17 cellular contexts compared by ENCODE assay signal in the genomic region with DNA sequence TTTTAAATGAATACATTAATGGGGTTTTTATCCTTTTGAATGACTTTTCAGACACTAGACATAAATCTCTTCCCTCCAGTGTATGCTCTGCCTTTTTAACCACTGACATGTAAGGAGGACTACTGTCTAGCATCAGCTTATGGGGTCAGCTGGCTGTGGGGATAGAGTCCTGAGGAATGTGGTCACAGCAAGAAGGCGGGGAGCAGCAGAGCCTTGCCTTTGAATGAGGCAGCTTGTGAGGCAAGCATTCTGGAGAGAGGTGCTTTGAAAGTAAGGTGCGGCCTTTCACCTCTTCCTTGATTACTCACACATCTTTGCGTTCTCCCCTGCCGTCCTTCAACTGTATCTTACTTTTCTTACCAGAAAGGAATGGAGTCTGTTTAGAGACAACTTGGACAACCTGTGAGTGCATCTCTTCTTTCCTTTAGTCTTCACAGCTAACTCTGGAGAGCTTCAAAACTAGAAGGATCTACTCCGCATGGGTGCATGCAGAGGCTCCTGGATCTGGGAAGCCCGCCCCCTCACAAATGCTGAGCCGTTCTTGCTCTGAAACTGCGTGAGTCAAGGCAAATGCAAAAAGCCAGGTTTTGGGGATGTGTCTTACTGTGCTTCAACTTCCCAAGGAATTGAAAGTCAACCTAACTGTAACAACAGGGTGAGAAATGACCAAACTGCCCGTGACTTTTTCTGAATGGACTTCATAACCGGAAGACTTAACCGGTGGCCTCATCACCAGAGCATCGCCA. TPM values are rescaled to one million over a fixed set of nuclear protein-coding genes. Genes with fewer than 3 reads are reported as not detected.
DNase-seq lines count a peak whose midpoint lies in the region; ATAC-seq, FAIRE-seq and TF ChIP-seq lines count a peak whose summit lies in the region.
"Had no signal": no experiment of that assay in that cellular context is flagged by ENCODE, and none has a peak within 500 bp of the region (broad histone marks: within the 10 kb centered on the region; RNA-seq: fewer than 3 reads in every experiment).

No MANE protein-coding gene starts in this region.

- H3K27ac Mint-ChIP-seq in activated T-helper 1 cell treated with anti-CD3 and anti-CD28 coated beads, Interleukin-12 subunit alpha, Interleukin-12 subunit beta, Interleukin-2, Interleukin-4 antibody, amounts not matched to agents 30 ng/mL and 10 ng/mL and 1 ng/mL, durations not matched to agents 14 hours and 24 hours and 36 hours: peak overlapping the region; percentile 63

- no peaks in the 10 kb centered on the region for H3K27me3 Mint-ChIP-seq in activated T-helper 1 cell treated with anti-CD3 and anti-CD28 coated beads, Interleukin-12 subunit alpha, Interleukin-12 subunit beta, Interleukin-2, Interleukin-4 antibody, amounts not matched to agents 30 ng/mL and 10 ng/mL and 1 ng/mL, durations not matched to agents 14 hours and 24 hours and 36 hours (ENCODE audit: insufficient read depth)

- CTCF ChIA-PET in HepG2 (lab: Yijun Ruan, JAX; ENCODE audit: low intra/inter-chr PET ratio, low total read pairs): no interaction called here

- no peaks in the 10 kb centered on the region for H3K9me3 ChIP-seq in HepG2 (ENCODE audit: low read length)
- no peaks in the 10 kb centered on the region for H3K9me3 ChIP-seq in right lobe of liver
- H3K9me3 ChIP-seq in stomach: no peaks in the 10 kb centered on the region

- 97% methylated on average over 12 of the region's 12 CpGs for WGBS in HepG2 (ENCODE audit: low lambda C conversion rate)
- 96% methylated on average over 4 of the region's 12 CpGs for WGBS in right lobe of liver (ENCODE audit: insufficient coverage, low coverage, low lambda C conversion rate, missing lambda C conversion rate)
- 81 to 94% (median 90%) methylated on average over 12 of the region's 12 CpGs for WGBS in stomach, 5 donors

- no peak for TF ChIP-seq CTCF in HepG2 (CRISPR knock-in tag; IDR thresholded peaks at IDR 0.05)
- TF ChIP-seq CTCF in right lobe of liver (IDR thresholded peaks at IDR 0.05): no peak
- TF ChIP-seq CTCF in stomach (IDR thresholded peaks at IDR 0.05): no peak

- intact Hi-C loops in HepG2 (cut with micrococcal nuclease; ENCODE audit: unreplicated experiment) (no loop called here), right lobe of liver (cut with DNase I) (no loop called here), stomach (cut with DNase I; ENCODE audit: low total_unique reads) (no loop called here)
- intact Hi-C loops in activated T-helper 1 cell treated with anti-CD3 and anti-CD28 coated beads, Interleukin-12 subunit alpha, Interleukin-12 subunit beta, Interleukin-2, Interleukin-4 antibody, amounts not matched to agents 30 ng/mL and 10 ng/mL and 1 ng/mL, durations not matched to agents 14 hours and 24 hours and 36 hours (cut with micrococcal nuclease): loop anchor here (5.0 kb wide), 1 partner anchor 69 kb away; no protein-coding TSS in a partner anchor

- H3K9me3 Mint-ChIP-seq in activated T-helper 1 cell treated with anti-CD3 and anti-CD28 coated beads, Interleukin-12 subunit alpha, Interleukin-12 subunit beta, Interleukin-2, Interleukin-4 antibody, amounts not matched to agents 30 ng/mL and 10 ng/mL and 1 ng/mL, durations not matched to agents 14 hours and 24 hours and 36 hours: no peaks in the 10 kb centered on the region

- peaks cover 29 to 59% of the 10 kb centered on the region in 2 experiments for H3K36me3 ChIP-seq in HepG2 (replicated peaks in 1 of 2; ENCODE audit: control insufficient read depth in 1 of 2, insufficient read depth in 2 of 2, low read length in 2 of 2)
- peaks cover 3 to 59% (median 18%) of the 10 kb centered on the region in 4 donors for H3K36me3 ChIP-seq in right lobe of liver
- H3K36me3 ChIP-seq in stomach: peaks cover 64 to 100% (median 98%) of the 10 kb centered on the region in 4 donors

- TF ChIP-seq POLR2A in HepG2 (IDR thresholded peaks at IDR 0.05; ENCODE audit: insufficient read depth in 1 of 2, low read depth in 2 of 2, low read length in 2 of 2): no peak
- TF ChIP-seq POLR2A in right lobe of liver (IDR thresholded peaks at IDR 0.05): no peak
- TF ChIP-seq POLR2A in stomach (IDR thresholded peaks at IDR 0.05): no peak

- H3K27me3 ChIP-seq in HepG2 (ENCODE audit: control insufficient read depth in 1 of 2, insufficient read depth in 2 of 2, low read length in 2 of 2) (no peaks in the 10 kb centered on the region), right lobe of liver (no peaks in the 10 kb centered on the region), layer of hippocampus (ENCODE audit: control insufficient read depth, insufficient read depth, low read length) (no peaks in the 10 kb centered on the region), stomach (no peaks in the 10 kb centered on the region)
- H3K27me3 ChIP-seq: brain microvascular endothelial cell had no signal

- no peak for ATAC-seq in HepG2
- ATAC-seq in right lobe of liver: no peak
- ATAC-seq in GM18907 (IDR thresholded peaks at IDR 0.05; ENCODE audit: unreplicated experiment): no peak
- ATAC-seq: left lobe of liver had no signal

- TF ChIP-seq RAD21 in HepG2 (CRISPR knock-in tag; IDR thresholded peaks at IDR 0.05): no peak

- H3K4me3 ChIP-seq in HepG2 (replicated peaks in 1 of 3; ENCODE audit: insufficient read depth in 1 of 3, low read depth in 2 of 3, low read length in 3 of 3): no peak overlapping the region
- no peak overlapping the region for H3K4me3 ChIP-seq in right lobe of liver
- H3K4me3 ChIP-seq in stomach: no peak overlapping the region

- no peak for FAIRE-seq in HepG2 (lab: Jason Lieb, UNC)

- TF ChIP-seq EP300 in HepG2 (IDR thresholded peaks at IDR 0.05; ENCODE audit: low read depth in 2 of 2, low read length in 2 of 2): no peak
- TF ChIP-seq EP300 in HepG2 (CRISPR knock-in tag; IDR thresholded peaks at IDR 0.05; ENCODE audit: borderline replicate concordance): no peak
- TF ChIP-seq EP300 in stomach (IDR thresholded peaks at IDR 0.05): no peak

- no peaks in the 10 kb centered on the region for H3K79me2 ChIP-seq in HepG2 (ENCODE audit: insufficient read depth, low read length)

- in situ Hi-C loops in HepG2 (cut with HindIII; ENCODE audit: extremely low pct_ligation_motif_present, low pct_unique_long_range_greater_than_20kb): no loop called here

- H3K36me3 Mint-ChIP-seq in activated T-helper 1 cell treated with anti-CD3 and anti-CD28 coated beads, Interleukin-12 subunit alpha, Interleukin-12 subunit beta, Interleukin-2, Interleukin-4 antibody, amounts not matched to agents 30 ng/mL and 10 ng/mL and 1 ng/mL, durations not matched to agents 14 hours and 24 hours and 36 hours (ENCODE audit: low read depth): peaks cover 62% of the 10 kb centered on the region

- no peak overlapping the region for H3K4me3 Mint-ChIP-seq in activated T-helper 1 cell treated with anti-CD3 and anti-CD28 coated beads, Interleukin-12 subunit alpha, Interleukin-12 subunit beta, Interleukin-2, Interleukin-4 antibody, amounts not matched to agents 30 ng/mL and 10 ng/mL and 1 ng/mL, durations not matched to agents 14 hours and 24 hours and 36 hours

- BruUV-seq in HepG2 (replicated peaks; lab: Mats Ljungman, UMichigan): no TSS peak

- H3K9ac ChIP-seq in HepG2 (ENCODE audit: insufficient read depth, low read depth, low read length): no peak overlapping the region

- H3K27ac ChIP-seq in HepG2 (ENCODE audit: extremely low read length, insufficient read depth, low read length) (no peak overlapping the region), right lobe of liver (no peak overlapping the region), layer of hippocampus (ENCODE audit: low read depth, low read length) (peak overlapping the region; percentile 12), stomach (peak overlapping the region in 3 of 5 donors; percentile 48 to 71 (median 51))
- H3K27ac ChIP-seq: brain microvascular endothelial cell had no signal

- peaks cover 25% of the 10 kb centered on the region for H3K4me1 Mint-ChIP-seq in activated T-helper 1 cell treated with anti-CD3 and anti-CD28 coated beads, Interleukin-12 subunit alpha, Interleukin-12 subunit beta, Interleukin-2, Interleukin-4 antibody, amounts not matched to agents 30 ng/mL and 10 ng/mL and 1 ng/mL, durations not matched to agents 14 hours and 24 hours and 36 hours (ENCODE audit: low read depth)

- POLR2A ChIA-PET in HepG2 (lab: Yijun Ruan, JAX): no interaction called here

- H2AFZ ChIP-seq in HepG2 (ENCODE audit: low read length): no peak overlapping the region

- no peak overlapping the region for H3K4me2 ChIP-seq in HepG2 (ENCODE audit: low read depth, low read length)

- H3K4me1 ChIP-seq in HepG2 (ENCODE audit: insufficient read depth, low read length) (peaks cover 35% of the 10 kb centered on the region), right lobe of liver (no peaks in the 10 kb centered on the region), stomach (peaks cover 0 to 28% (median 11%) of the 10 kb centered on the region in 4 donors)

- DNase-seq in HepG2 (ENCODE audit: low spot score): no peak
- no peak for DNase-seq in right lobe of liver
- DNase-seq in activated T-helper 1 cell treated with anti-CD3 and anti-CD28 coated beads, Interleukin-12 subunit alpha, Interleukin-12 subunit beta, Interleukin-2, Interleukin-4 antibody, amounts not matched to agents 30 ng/mL and 10 ng/mL and 1 ng/mL, durations not matched to agents 14 hours and 24 hours and 36 hours (ENCODE audit: low spot score): no peak
- no peak for DNase-seq in stomach
- no peak for DNase-seq in NCI-H1092 (lab: John Stamatoyannopoulos, UW)
- no peak for DNase-seq in dedifferentiated amniotic fluid mesenchymal stem cell (ENCODE audit: extremely low spot score)
- DNase-seq: activated CD4-positive, CD25-positive, alpha-beta regulatory T cell treated with anti-CD3 and anti-CD28 coated beads, Interleukin-2, amount 50 U/mL, for 72 hours; activated effector memory CD4-positive, alpha-beta T cell treated with anti-CD3 and anti-CD28 coated beads, Interleukin-2, amount 50 U/mL, for 16 hours; brain microvascular endothelial cell; effector CD8-positive, alpha-beta T cell; GOT3; MV-4-11; NCI-H82; stimulated activated CD4-positive, alpha-beta T cell treated with anti-CD3 and anti-CD28 coated beads, Interleukin-1b, Interleukin-23, amount 100 ng/mL, for 48 hours had no signal

- no peaks in the 10 kb centered on the region for H4K20me1 ChIP-seq in HepG2 (ENCODE audit: insufficient read depth, low read length)

RNA-seq across cellular contexts. Expression of a gene that starts 49.9 kb away (rescaled TPM):
- total RNA-seq in HepG2 (2016; rRNA removed; fragmentation: Illumina TruSeq; extraction: Trizol): 2.3 and 4.3 TPM in 2 replicates
- total RNA-seq in HepG2 (2016; cell fraction: cytosol; rRNA removed; fragmentation: Illumina TruSeq; extraction: Trizol; ENCODE audit: low read depth): 0.51 and 1.3 TPM in 2 replicates
- 2.5 and 4.5 TPM in 2 replicates for total RNA-seq in HepG2 (2016; cell fraction: insoluble cytoplasmic fraction; rRNA removed; fragmentation: Illumina TruSeq; extraction: Trizol)
- 1.1 and 1.8 TPM in 2 replicates for total RNA-seq in HepG2 (2016; cell fraction: membrane; rRNA removed; fragmentation: Illumina TruSeq; extraction: Trizol)
- total RNA-seq in HepG2 (2016; cell fraction: nucleus; rRNA removed; fragmentation: Illumina TruSeq; extraction: Trizol): 3.9 and 5.9 TPM in 2 replicates
- 2.2 and 3.7 TPM in 2 replicates for polyA plus RNA-seq in HepG2 (2011; rRNA removed)
- 1.2 and 1.5 TPM in 2 replicates for polyA plus RNA-seq in HepG2 (2011; cell fraction: cytosol; rRNA removed)
- 14.6 and 16.9 TPM in 2 replicates for polyA plus RNA-seq in HepG2 (2011; cell fraction: nucleus; rRNA removed)
- 1.7 and 3.0 TPM in 2 replicates for polyA plus RNA-seq in HepG2 (2012)
- polyA plus RNA-seq in HepG2 (2016; cell fraction: cytosol; fragmentation: Illumina TruSeq; extraction: Trizol; ENCODE audit: low read depth): 0.17 and 0.38 TPM in 2 replicates
- 1.2 and 1.4 TPM in 2 replicates for polyA plus RNA-seq in HepG2 (2016; cell fraction: insoluble cytoplasmic fraction; fragmentation: Illumina TruSeq; extraction: Trizol; ENCODE audit: low read depth)
- 0.44 and 0.47 TPM in 2 replicates for polyA plus RNA-seq in HepG2 (2016; cell fraction: membrane; fragmentation: Illumina TruSeq; extraction: Trizol; ENCODE audit: low read depth)
- polyA plus RNA-seq in HepG2 (2016; cell fraction: nucleus; fragmentation: Illumina TruSeq; extraction: Trizol; ENCODE audit: insufficient read depth, low read depth): 6.9 and 8.7 TPM in 2 replicates
- polyA minus RNA-seq in HepG2 (2011; rRNA and poly(A)+ RNA removed; ENCODE audit: low replicate concordance): 17.5 and 40.6 TPM in 2 replicates
- 2.0 and 5.5 TPM in 2 replicates for polyA minus RNA-seq in HepG2 (2011; cell fraction: cytosol; rRNA and poly(A)+ RNA removed)
- polyA minus RNA-seq in HepG2 (2011; cell fraction: nucleus; rRNA and poly(A)+ RNA removed): 9.0 and 10.2 TPM in 2 replicates
- total RNA-seq in right lobe of liver: 10 to 100 TPM in 1 of 6 experiments, 1 to 10 TPM in 5; 2.5 to 10.2 (median 6.5) TPM
- 78.0 and 81.9 TPM in 2 replicates for total RNA-seq in activated T-helper 1 cell treated with anti-CD3 and anti-CD28 coated beads, Interleukin-12 subunit alpha, Interleukin-12 subunit beta, Interleukin-2, Interleukin-4 antibody, amounts not matched to agents 30 ng/mL and 10 ng/mL and 1 ng/mL, durations not matched to agents 14 hours and 24 hours and 36 hours
- 100 to 1,000 TPM in 1 of 5 donors, 10 to 100 TPM in 4; 15.1 to 216 (median 33.3) TPM for total RNA-seq in stomach
- polyA plus RNA-seq in stomach: 1 to 10 TPM in 2 of 3 donors, under 1 TPM in 1; 0.76 to 4.4 (median 3.7) TPM

RNA-seq across cellular contexts. Expression of a gene that starts 52.5 kb away (rescaled TPM):
- total RNA-seq in HepG2 (2016; rRNA removed; fragmentation: Illumina TruSeq; extraction: Trizol) (149 and 169 TPM in 2 replicates), right lobe of liver (10 to 100 TPM; 16.9 to 24.1 (median 20.2) TPM), stomach (10 to 100 TPM in 4 of 5 donors, 1 to 10 TPM in 1; 9.3 to 71.8 (median 25.0) TPM)
- total RNA-seq in HepG2 (2016; cell fraction: cytosol; rRNA removed; fragmentation: Illumina TruSeq; extraction: Trizol; ENCODE audit: low read depth): 102 and 109 TPM in 2 replicates
- 149 and 160 TPM in 2 replicates for total RNA-seq in HepG2 (2016; cell fraction: insoluble cytoplasmic fraction; rRNA removed; fragmentation: Illumina TruSeq; extraction: Trizol)
- total RNA-seq in HepG2 (2016; cell fraction: membrane; rRNA removed; fragmentation: Illumina TruSeq; extraction: Trizol): 211 and 234 TPM in 2 replicates
- 80.9 and 96.6 TPM in 2 replicates for total RNA-seq in HepG2 (2016; cell fraction: nucleus; rRNA removed; fragmentation: Illumina TruSeq; extraction: Trizol)
- polyA plus RNA-seq in HepG2 (2011; rRNA removed) (68.3 and 82.3 TPM in 2 replicates), stomach (10 to 100 TPM; 35.0 to 65.8 (median 52.3) TPM)
- 30.2 and 39.5 TPM in 2 replicates for polyA plus RNA-seq in HepG2 (2011; cell fraction: cytosol; rRNA removed)
- polyA plus RNA-seq in HepG2 (2011; cell fraction: nucleus; rRNA removed): 39.2 and 41.3 TPM in 2 replicates
- polyA plus RNA-seq in HepG2 (2012): 76.6 and 93.4 TPM in 2 replicates
- polyA plus RNA-seq in HepG2 (2016; cell fraction: cytosol; fragmentation: Illumina TruSeq; extraction: Trizol; ENCODE audit: low read depth): 116 and 129 TPM in 2 replicates
- 172 and 183 TPM in 2 replicates for polyA plus RNA-seq in HepG2 (2016; cell fraction: insoluble cytoplasmic fraction; fragmentation: Illumina TruSeq; extraction: Trizol; ENCODE audit: low read depth)
- polyA plus RNA-seq in HepG2 (2016; cell fraction: membrane; fragmentation: Illumina TruSeq; extraction: Trizol; ENCODE audit: low read depth): 185 and 200 TPM in 2 replicates
- 132 and 135 TPM in 2 replicates for polyA plus RNA-seq in HepG2 (2016; cell fraction: nucleus; fragmentation: Illumina TruSeq; extraction: Trizol; ENCODE audit: insufficient read depth, low read depth)
- 44.7 and 45.9 TPM in 2 replicates for polyA minus RNA-seq in HepG2 (2011; rRNA and poly(A)+ RNA removed; ENCODE audit: low replicate concordance)
- 31.4 and 39.7 TPM in 2 replicates for polyA minus RNA-seq in HepG2 (2011; cell fraction: cytosol; rRNA and poly(A)+ RNA removed)
- polyA minus RNA-seq in HepG2 (2011; cell fraction: nucleus; rRNA and poly(A)+ RNA removed): 67.1 and 72.9 TPM in 2 replicates
- 88.8 and 91.0 TPM in 2 replicates for total RNA-seq in activated T-helper 1 cell treated with anti-CD3 and anti-CD28 coated beads, Interleukin-12 subunit alpha, Interleukin-12 subunit beta, Interleukin-2, Interleukin-4 antibody, amounts not matched to agents 30 ng/mL and 10 ng/mL and 1 ng/mL, durations not matched to agents 14 hours and 24 hours and 36 hours

Comparison
In these comparisons a context has a peak if more than half of its experiments do, and no peak if none do; other contexts are left out.
1. H3K27ac ChIP-seq: peak in layer of hippocampus (single experiment) and stomach (3 of 5); none in HepG2 (single experiment) and right lobe of liver (0 of 3).